1 cellular context compared by ENCODE assay signal in genomic region chr6:125094563-125094962, GRCh38.
TF ChIP-seq lines count a peak whose summit lies in the region.

No MANE protein-coding gene starts in this region.

TF ChIP-seq in IMR-90, 13 proteins besides CTCF, POLR2A, EP300 and RAD21:
- no peak for TF ChIP-seq MAFK (IDR thresholded peaks at IDR 0.05; ENCODE audit: low read depth, low read length)
- TF ChIP-seq CEBPB (IDR thresholded peaks at IDR 0.05; ENCODE audit: low read depth, low read length), result peak; percentile 82
- no peak for TF ChIP-seq MAZ (IDR thresholded peaks at IDR 0.05; ENCODE audit: borderline replicate concordance, low read depth, low read length)
- no peak for TF ChIP-seq MXI1 (IDR thresholded peaks at IDR 0.05; ENCODE audit: borderline replicate concordance, low read depth, low read length)
- TF ChIP-seq FOS (IDR thresholded peaks at IDR 0.05; ENCODE audit: low read depth, low read length), result peak; percentile 54; the same call in 1 of the 2 replicates
